8 cellular contexts compared by ENCODE assay signal in genomic region chr4:139633661-139634060, GRCh38. TPM values are rescaled to one million over a fixed set of nuclear protein-coding genes. Genes with fewer than 3 reads are reported as not detected.
DNase-seq lines count a peak whose midpoint lies in the region; ATAC-seq and TF ChIP-seq lines count a peak whose summit lies in the region.

No MANE protein-coding gene starts in this region.

- no peak overlapping the region for H3K27ac ChIP-seq in C4-2B

- no peaks in the 10 kb centered on the region for H3K36me3 Mint-ChIP-seq in mesothelial cell of epicardium
- peaks cover 0 to 1% of the 10 kb centered on the region in 2 donors for H3K36me3 Mint-ChIP-seq in stimulated activated naive B cell treated with anti-CD40 and anti-IgM and Interleukin-4, amounts not matched to agents 10 μg/mL and 1 μg/mL and 100 μg/mL, for 72 hours

- H3K4me3 Mint-ChIP-seq in mesothelial cell of epicardium: peak overlapping the region; percentile 76
- H3K4me3 Mint-ChIP-seq in stimulated activated naive B cell treated with anti-CD40 and anti-IgM and Interleukin-4, amounts not matched to agents 10 μg/mL and 1 μg/mL and 100 μg/mL, for 72 hours: no peak overlapping the region

- peaks cover 11% of the 10 kb centered on the region for H3K27me3 Mint-ChIP-seq in mesothelial cell of epicardium (ENCODE audit: low read depth)
- peaks cover 13 to 16% of the 10 kb centered on the region in 2 donors for H3K27me3 Mint-ChIP-seq in stimulated activated naive B cell treated with anti-CD40 and anti-IgM and Interleukin-4, amounts not matched to agents 10 μg/mL and 1 μg/mL and 100 μg/mL, for 72 hours

- peaks cover 12% of the 10 kb centered on the region for H3K9me3 Mint-ChIP-seq in mesothelial cell of epicardium
- H3K9me3 Mint-ChIP-seq in stimulated activated naive B cell treated with anti-CD40 and anti-IgM and Interleukin-4, amounts not matched to agents 10 μg/mL and 1 μg/mL and 100 μg/mL, for 72 hours: peaks cover 4 to 7% of the 10 kb centered on the region in 2 donors

- ATAC-seq in stimulated activated naive B cell treated with anti-CD40 and anti-IgM and Interleukin-4, amounts not matched to agents 10 μg/mL and 1 μg/mL and 100 μg/mL, for 72 hours (replicated peaks): no peak

- TF ChIP-seq CTCF in C4-2B (conservative IDR thresholded peaks at IDR 0.05): peak; percentile 68
- no peak for TF ChIP-seq CTCF in mesothelial cell of epicardium (IDR thresholded peaks at IDR 0.05; ENCODE audit: unreplicated experiment)

- peaks cover 5% of the 10 kb centered on the region for H3K4me1 Mint-ChIP-seq in mesothelial cell of epicardium
- no peaks in the 10 kb centered on the region for H3K4me1 Mint-ChIP-seq in stimulated activated naive B cell treated with anti-CD40 and anti-IgM and Interleukin-4, amounts not matched to agents 10 μg/mL and 1 μg/mL and 100 μg/mL, for 72 hours

- H3K27ac Mint-ChIP-seq in mesothelial cell of epicardium: peak overlapping the region; percentile 33
- H3K27ac Mint-ChIP-seq in stimulated activated naive B cell treated with anti-CD40 and anti-IgM and Interleukin-4, amounts not matched to agents 10 μg/mL and 1 μg/mL and 100 μg/mL, for 72 hours: no peak overlapping the region

- peak; percentile 14 for DNase-seq in NCI-H1105 (lab: John Stamatoyannopoulos, UW)
- peak; percentile 37 to 61 for DNase-seq in dermis microvascular lymphatic vessel endothelial cell (ENCODE audit: low read depth in 2 of 2)
- no peak for DNase-seq in mesothelial cell of epicardium (ENCODE audit: low spot score in 2 of 2, unreplicated experiment in 2 of 2)
- DNase-seq in foreskin melanocyte: no peak
- no peak for DNase-seq in activated naive CD4-positive, alpha-beta T cell (lab: John Stamatoyannopoulos, UW)
- no peak for DNase-seq in NCI-H1930 (lab: John Stamatoyannopoulos, UW)
- DNase-seq in stimulated activated naive B cell treated with anti-CD40 and anti-IgM and Interleukin-4, amounts not matched to agents 10 μg/mL and 1 μg/mL and 100 μg/mL, for 72 hours: no peak

RNA-seq across cellular contexts. Expression of gene MGST2, which starts 32.0 kb away (rescaled TPM):
- total RNA-seq in dermis microvascular lymphatic vessel endothelial cell (61.4 and 68.7 TPM in 2 replicates), mesothelial cell of epicardium (29.8 to 36.3 TPM (median 32.6 TPM) in 3 replicates)

Comparison
In these comparisons a context has a peak if more than half of its experiments do, and no peak if none do; other contexts are left out.
1. DNase-seq: peak in NCI-H1105 (single experiment) and dermis microvascular lymphatic vessel endothelial cell (2 of 2); none in mesothelial cell of epicardium (0 of 2), foreskin melanocyte (single experiment), activated naive CD4-positive, alpha-beta T cell (0 of 4), NCI-H1930 (0 of 2) and stimulated activated naive B cell treated with anti-CD40 and anti-IgM and Interleukin-4, amounts not matched to agents 10 μg/mL and 1 μg/mL and 100 μg/mL, for 72 hours (single experiment).